In the genomic region with DNA sequence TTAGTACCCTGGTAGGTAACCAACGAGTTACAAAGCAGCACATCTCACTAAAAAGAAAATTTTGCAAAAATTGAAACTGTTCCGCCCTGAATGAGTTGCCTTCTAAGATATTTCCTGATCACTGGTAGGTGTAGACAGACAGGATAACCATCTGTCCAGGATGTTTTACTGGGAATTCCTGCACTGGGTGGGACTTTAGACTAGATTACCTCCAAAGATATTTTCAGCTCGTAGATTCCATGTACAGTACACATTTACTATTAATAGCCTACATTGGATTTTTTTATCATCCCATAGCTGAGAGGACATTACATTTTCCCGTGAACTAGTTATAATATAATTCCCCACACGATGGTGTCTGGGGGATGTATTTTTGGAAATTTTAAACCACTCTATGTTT, we compare ENCODE assay signal across 22 cellular contexts.
"Had no signal": no experiment of that assay in that cellular context is flagged by ENCODE, and none has a peak within 500 bp of the region (broad histone marks: within the 10 kb centered on the region; RNA-seq: fewer than 3 reads in every experiment).

No MANE protein-coding gene starts in this region.

- H3K4me3 ChIP-seq: adrenal gland, colonic mucosa, esophagus muscularis mucosa, right lobe of liver, thoracic aorta, upper lobe of left lung had no signal

- DNase-seq: activated CD4-positive, alpha-beta T cell treated with anti-CD3 and anti-CD28 coated beads, Interleukin-2, amount 50 U/mL, for 4 hours; activated CD8-positive, alpha-beta memory T cell treated with anti-CD3 and anti-CD28 coated beads for 24 hours; activated CD8-positive, alpha-beta memory T cell treated with anti-CD3 and anti-CD28 coated beads, Interleukin-2, amount 50 U/mL, for 4 hours; activated naive CD4-positive, alpha-beta T cell; activated T-cell treated with anti-CD3 and anti-CD28 coated beads, Interleukin-2, amount 50 U/mL, for 24 hours; adrenal gland; colonic mucosa; nucleus accumbens; right lobe of liver; stimulated activated CD4-positive, alpha-beta T cell treated with anti-CD3 and anti-CD28 coated beads, Interleukin-4, amount 100 ng/mL, for 1 hour; stimulated activated naive CD4-positive, alpha-beta T cell; T1000; upper lobe of left lung had no signal

- H3K36me3 ChIP-seq: adrenal gland, colonic mucosa, esophagus muscularis mucosa, right lobe of liver, thoracic aorta, upper lobe of left lung had no signal

- ATAC-seq: left lobe of liver, right lobe of liver, WTC11 had no signal

- H3K27me3 ChIP-seq: adrenal gland, colonic mucosa, esophagus muscularis mucosa, right lobe of liver, upper lobe of left lung had no signal

- H3K4me3 Mint-ChIP-seq: activated naive CD8-positive, alpha-beta T cell; activated T-cell treated with anti-CD3 and anti-CD28 coated beads, Interleukin-2, amount 50 U/mL, for 24 hours; central memory CD8-positive, alpha-beta T cell; T-helper 1 cell treated with Interleukin-12 subunit alpha and Interleukin-12 subunit beta and Interleukin-4 antibody, amounts not matched to agents 30 μg/mL and 1 μg/mL, for 36 hours; WTC11 had no signal

- H3K27me3 Mint-ChIP-seq: activated naive CD8-positive, alpha-beta T cell; activated T-cell treated with anti-CD3 and anti-CD28 coated beads, Interleukin-2, amount 50 U/mL, for 24 hours had no signal

- H3K27ac ChIP-seq: adrenal gland, colonic mucosa, esophagus muscularis mucosa, parathyroid adenoma, right lobe of liver, thoracic aorta, upper lobe of left lung had no signal

- H3K9me3 ChIP-seq: adrenal gland, colonic mucosa, esophagus muscularis mucosa, right lobe of liver, thoracic aorta, upper lobe of left lung had no signal

- H3K9me3 Mint-ChIP-seq: central memory CD8-positive, alpha-beta T cell had no signal

- H3K4me1 ChIP-seq: adrenal gland, colonic mucosa, parathyroid adenoma, right lobe of liver, upper lobe of left lung had no signal

- H3K27ac Mint-ChIP-seq: activated naive CD8-positive, alpha-beta T cell; activated T-cell treated with anti-CD3 and anti-CD28 coated beads, Interleukin-2, amount 50 U/mL, for 24 hours; activated T-helper 2 cell treated with anti-CD3 and anti-CD28 coated beads, Interferon-gamma antibody, Interleukin-2, Interleukin-4, amounts not matched to agents 10 μg/mL and 5 μg/mL and 100 μg/mL, durations not matched to agents 14 hours and 24 hours and 36 hours; T-helper 1 cell treated with Interleukin-12 subunit alpha and Interleukin-12 subunit beta and Interleukin-4 antibody, amounts not matched to agents 30 μg/mL and 1 μg/mL, for 36 hours; WTC11 had no signal
